ENCODE assay signal across 1 cellular context in genomic region chr1:158145173-158145719, GRCh38.
TF ChIP-seq lines count a peak whose summit lies in the region.

No MANE protein-coding gene starts in this region.

TF ChIP-seq in HepG2, 621 proteins besides CTCF, POLR2A, EP300 and RAD21 (continued from another document):
- TF ChIP-seq ETS1 (CRISPR knock-in tag; IDR thresholded peaks at IDR 0.05) (no peak), ZNF841 (CRISPR knock-in tag; IDR thresholded peaks at IDR 0.05; ENCODE audit: borderline replicate concordance) (no peak), HDAC2 (CRISPR knock-in tag; IDR thresholded peaks at IDR 0.05) (no peak), CC2D1A (CRISPR knock-in tag; IDR thresholded peaks at IDR 0.05) (no peak)
